ENCODE assay signal across 1 cellular context in genomic region chr11:67617243-67617953, GRCh38.
TF ChIP-seq lines count a peak whose summit lies in the region.

No MANE protein-coding gene starts in this region.

TF ChIP-seq in WTC11, 78 proteins besides CTCF, POLR2A, EP300 and RAD21:
- TF ChIP-seq GABPB1 (CRISPR knock-in tag; IDR thresholded peaks at IDR 0.05) (no peak), STAT6 (CRISPR knock-in tag; conservative IDR thresholded peaks at IDR 0.05; ENCODE audit: low read depth) (no peak), ARID4B (CRISPR knock-in tag; IDR thresholded peaks at IDR 0.05; ENCODE audit: borderline replicate concordance) (no peak), CREB1 (CRISPR knock-in tag; IDR thresholded peaks at IDR 0.05) (no peak), MXD4 (CRISPR knock-in tag; IDR thresholded peaks at IDR 0.05; ENCODE audit: borderline replicate concordance) (no peak), SMAD4 (CRISPR knock-in tag; IDR thresholded peaks at IDR 0.05) (no peak), ZNF671 (CRISPR knock-in tag; IDR thresholded peaks at IDR 0.05) (no peak), ZNF416 (CRISPR knock-in tag; IDR thresholded peaks at IDR 0.05) (no peak), E2F5 (CRISPR knock-in tag; IDR thresholded peaks at IDR 0.05) (no peak), RELA (CRISPR knock-in tag; IDR thresholded peaks at IDR 0.05; ENCODE audit: borderline replicate concordance) (no peak), AFF4 (CRISPR knock-in tag; IDR thresholded peaks at IDR 0.05; ENCODE audit: borderline replicate concordance) (no peak), OVOL2 (CRISPR knock-in tag; IDR thresholded peaks at IDR 0.05; ENCODE audit: borderline replicate concordance) (no peak), SOX15 (CRISPR knock-in tag; IDR thresholded peaks at IDR 0.05) (no peak), ELF4 (CRISPR knock-in tag; IDR thresholded peaks at IDR 0.05; ENCODE audit: low read depth) (no peak), TEAD1 (CRISPR knock-in tag; IDR thresholded peaks at IDR 0.05) (no peak), PRRX2 (CRISPR knock-in tag; IDR thresholded peaks at IDR 0.05) (no peak), NR1H2 (CRISPR knock-in tag; IDR thresholded peaks at IDR 0.05) (no peak)
- TF ChIP-seq, protein P1, sequence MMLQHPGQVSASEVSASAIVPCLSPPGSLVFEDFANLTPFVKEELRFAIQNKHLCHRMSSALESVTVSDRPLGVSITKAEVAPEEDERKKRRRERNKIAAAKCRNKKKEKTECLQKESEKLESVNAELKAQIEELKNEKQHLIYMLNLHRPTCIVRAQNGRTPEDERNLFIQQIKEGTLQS (CRISPR knock-in tag; conservative IDR thresholded peaks at IDR 0.05), result no peak
- TF ChIP-seq, protein P2, sequence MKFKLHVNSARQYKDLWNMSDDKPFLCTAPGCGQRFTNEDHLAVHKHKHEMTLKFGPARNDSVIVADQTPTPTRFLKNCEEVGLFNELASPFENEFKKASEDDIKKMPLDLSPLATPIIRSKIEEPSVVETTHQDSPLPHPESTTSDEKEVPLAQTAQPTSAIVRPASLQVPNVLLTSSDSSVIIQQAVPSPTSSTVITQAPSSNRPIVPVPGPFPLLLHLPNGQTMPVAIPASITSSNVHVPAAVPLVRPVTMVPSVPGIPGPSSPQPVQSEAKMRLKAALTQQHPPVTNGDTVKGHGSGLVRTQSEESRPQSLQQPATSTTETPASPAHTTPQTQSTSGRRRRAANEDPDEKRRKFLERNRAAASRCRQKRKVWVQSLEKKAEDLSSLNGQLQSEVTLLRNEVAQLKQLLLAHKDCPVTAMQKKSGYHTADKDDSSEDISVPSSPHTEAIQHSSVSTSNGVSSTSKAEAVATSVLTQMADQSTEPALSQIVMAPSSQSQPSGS (CRISPR knock-in tag; IDR thresholded peaks at IDR 0.05; ENCODE audit: borderline replicate concordance, low read depth), result no peak
